Comparison of ENCODE assay signal across 8 cellular contexts in genomic region chr19:8319807-8320520, GRCh38. TPM values are rescaled to one million over a fixed set of nuclear protein-coding genes. Genes with fewer than 3 reads are reported as not detected.
A peak's percentile ranks its signal among the peaks of the same experiment; 100 is the strongest.
DNase-seq lines count a peak whose midpoint lies in the region; ATAC-seq and TF ChIP-seq lines count a peak whose summit lies in the region.

No MANE protein-coding gene starts in this region.

- H3K9ac ChIP-seq in mesendoderm (ENCODE audit: low read length) = peak overlapping the region; percentile 91

- H3K4ac ChIP-seq in mesendoderm (ENCODE audit: low read depth, low read length) = no peak overlapping the region

- H2BK120ac ChIP-seq in mesendoderm (ENCODE audit: low read depth, low read length) = no peak overlapping the region

- peaks cover 26% of the 10 kb centered on the region for H3K79me2 ChIP-seq in mesendoderm (ENCODE audit: control insufficient read depth, insufficient read depth, low read length)

- H2BK15ac ChIP-seq in mesendoderm (replicated peaks; ENCODE audit: low read depth) = no peak overlapping the region

- no peak overlapping the region for H4K8ac ChIP-seq in mesendoderm (ENCODE audit: low read depth, low read length)

- peak in 1 of 5 donors; percentile 9 for DNase-seq in heart left ventricle
- DNase-seq in Right ventricle myocardium superior = no peak
- DNase-seq in breast epithelium (ENCODE audit: low spot score in 2 of 2) = no peak
- peak; percentile 80 for DNase-seq in mesendoderm
- DNase-seq in uterus = no peak
- DNase-seq in NCI-H748 treated with DMSO at 0.1 percent for 48 hours (lab: John Stamatoyannopoulos, UW) = no peak
- no peak for DNase-seq in NCI-H2029 (lab: John Stamatoyannopoulos, UW)

- intact Hi-C loops in heart left ventricle (cut with DNase I) = loop anchor here in 3 of 10 donors (5.0 to 10.0 kb wide), 2 partner anchors 53 to 55 kb away; no protein-coding TSS in a partner anchor
- intact Hi-C loops in Right ventricle myocardium superior (cut with DNase I) = no loop called here
- intact Hi-C loops in breast epithelium (cut with DNase I; ENCODE audit: low total_unique reads) = no loop called here
- intact Hi-C loops in uterus (cut with DNase I; ENCODE audit: low total_unique reads) = no loop called here

- no peak overlapping the region for H4K5ac ChIP-seq in mesendoderm (ENCODE audit: low read length)

- H3K9me3 ChIP-seq in heart left ventricle (no peaks in the 10 kb centered on the region), breast epithelium (no peaks in the 10 kb centered on the region), uterus (no peaks in the 10 kb centered on the region)

- H3K36me3 ChIP-seq in heart left ventricle = peaks cover 0 to 47% (median 39%) of the 10 kb centered on the region in 9 donors
- H3K36me3 ChIP-seq in breast epithelium = no peaks in the 10 kb centered on the region
- peaks cover 7% of the 10 kb centered on the region for H3K36me3 ChIP-seq in mesendoderm (ENCODE audit: control insufficient read depth, insufficient read depth, low read length)
- no peaks in the 10 kb centered on the region for H3K36me3 ChIP-seq in uterus

- 83 to 85% (median 85%) methylated on average over 19 of the region's 19 CpGs for whole genome bisulfite sequencing in heart left ventricle, 4 donors
- no CpG with 5 or more reads among the region's 19 CpGs for WGBS in mesendoderm (ENCODE audit: extremely low coverage, insufficient coverage, low lambda C conversion rate)

- peaks cover 12% of the 10 kb centered on the region for H3K79me1 ChIP-seq in mesendoderm (ENCODE audit: low read length)

- no peak for ATAC-seq in heart left ventricle
- ATAC-seq in Right ventricle myocardium superior (ENCODE audit: poor library complexity) = no peak
- no peak for ATAC-seq in GM19328 (IDR thresholded peaks at IDR 0.05; ENCODE audit: unreplicated experiment)

- peak overlapping the region in 11 of 12 donors; percentile 58 to 98 (median 81) for H3K4me3 ChIP-seq in heart left ventricle
- H3K4me3 ChIP-seq in breast epithelium = peak overlapping the region; percentile 66 to 96 (median 88)
- H3K4me3 ChIP-seq in mesendoderm (ENCODE audit: low read length) = peak overlapping the region; percentile 75
- peak overlapping the region in 1 of 2 donors; percentile 83 for H3K4me3 ChIP-seq in uterus

- H3K4me2 ChIP-seq in mesendoderm (ENCODE audit: low read length) = peak overlapping the region; percentile 95

- no peak overlapping the region for H3K18ac ChIP-seq in mesendoderm (ENCODE audit: low read length)

- no peak overlapping the region for H2BK5ac ChIP-seq in mesendoderm (ENCODE audit: low read length)

- H3K4me1 ChIP-seq in heart left ventricle = peaks cover 5 to 53% (median 36%) of the 10 kb centered on the region in 12 donors
- peaks cover 0 to 14% of the 10 kb centered on the region in 2 donors for H3K4me1 ChIP-seq in breast epithelium
- H3K4me1 ChIP-seq in mesendoderm (ENCODE audit: control insufficient read depth, low read depth, low read length) = peaks cover 12% of the 10 kb centered on the region
- peaks cover 0 to 11% of the 10 kb centered on the region in 2 donors for H3K4me1 ChIP-seq in uterus

- H3K23ac ChIP-seq in mesendoderm (ENCODE audit: low read length) = no peak overlapping the region

- peak overlapping the region; percentile 29 for H2AK5ac ChIP-seq in mesendoderm (ENCODE audit: low read length)

- no peak for TF ChIP-seq POLR2A in heart left ventricle (IDR thresholded peaks at IDR 0.05)
- TF ChIP-seq POLR2A in breast epithelium (IDR thresholded peaks at IDR 0.05) = no peak
- TF ChIP-seq POLR2A in uterus (IDR thresholded peaks at IDR 0.05) = no peak

- peak overlapping the region; percentile 96 for H3K56ac ChIP-seq in mesendoderm (ENCODE audit: low read length)

- H3K27me3 ChIP-seq in heart left ventricle (no peaks in the 10 kb centered on the region), breast epithelium (no peaks in the 10 kb centered on the region), mesendoderm (ENCODE audit: insufficient read depth, low read length, poor library complexity) (no peaks in the 10 kb centered on the region), uterus (no peaks in the 10 kb centered on the region)

- peak overlapping the region in 10 of 12 donors; percentile 89 to 97 (median 92) for H3K27ac ChIP-seq in heart left ventricle
- peak overlapping the region; percentile 92 to 95 for H3K27ac ChIP-seq in breast epithelium
- H3K27ac ChIP-seq in mesendoderm (ENCODE audit: low read depth, low read length) = peak overlapping the region; percentile 33
- peak overlapping the region; percentile 90 to 91 for H3K27ac ChIP-seq in uterus

- TF ChIP-seq CTCF in heart left ventricle (IDR thresholded peaks at IDR 0.05) (no peak), breast epithelium (IDR thresholded peaks at IDR 0.05) (no peak), uterus (IDR thresholded peaks at IDR 0.05) (no peak)

RNA-seq across cellular contexts. Expression of gene NDUFA7, which starts 1.2 kb away (rescaled TPM):
- total RNA-seq in heart left ventricle (100 to 1,000 TPM in 4 of 9 donors, 10 to 100 TPM in 5; 74.5 to 179 (median 93.6) TPM), Right ventricle myocardium superior (127 TPM), breast epithelium (10 to 100 TPM; 23.2 to 27.5 (median 25.8) TPM), uterus (10 to 100 TPM in 1 of 4 donors, 1 to 10 TPM in 2, not detected in 1; 6.9 to 25.9 (median 8.8) TPM)
- 100 to 1,000 TPM; 168 to 393 TPM for polyA plus RNA-seq in heart left ventricle
- 140 TPM for polyA plus RNA-seq in mesendoderm (2013, experiment 1 of 2)
- polyA plus RNA-seq in mesendoderm (2013, experiment 2 of 2) = 141 TPM

RNA-seq across cellular contexts. Expression of gene RPS28, which starts 1.3 kb away (rescaled TPM):
- 1,000 to 10,000 TPM in 6 of 9 donors, 100 to 1,000 TPM in 3; 271 to 1,278 (median 1,186) TPM for total RNA-seq in heart left ventricle
- 100 to 1,000 TPM; 410 to 899 TPM for polyA plus RNA-seq in heart left ventricle
- 1,119 TPM for total RNA-seq in Right ventricle myocardium superior
- 1,000 to 10,000 TPM in 1 of 3 donors, 100 to 1,000 TPM in 2; 676 to 1,337 (median 789) TPM for total RNA-seq in breast epithelium
- 1,804 TPM for polyA plus RNA-seq in mesendoderm (2013, experiment 1 of 2)
- 1,761 TPM for polyA plus RNA-seq in mesendoderm (2013, experiment 2 of 2)
- total RNA-seq in uterus = 1,000 to 10,000 TPM in 1 of 4 donors, 100 to 1,000 TPM in 2, 10 to 100 TPM in 1; 44.1 to 1,410 (median 360) TPM

RNA-seq across cellular contexts. Expression of gene CD320, which starts 11.8 kb away (rescaled TPM):
- 10 to 100 TPM; 17.7 to 74.8 (median 35.7) TPM for total RNA-seq in heart left ventricle
- 10 to 100 TPM; 37.8 to 70.5 TPM for polyA plus RNA-seq in heart left ventricle
- 34.5 TPM for total RNA-seq in Right ventricle myocardium superior
- 10 to 100 TPM; 26.9 to 98.6 (median 30.9) TPM for total RNA-seq in breast epithelium
- 44.9 TPM for polyA plus RNA-seq in mesendoderm (2013, experiment 1 of 2)
- 45.2 TPM for polyA plus RNA-seq in mesendoderm (2013, experiment 2 of 2)
- 10 to 100 TPM; 15.0 to 72.0 (median 26.2) TPM for total RNA-seq in uterus

RNA-seq across cellular contexts. Expression of gene KANK3, which starts 23.1 kb away (rescaled TPM):
- total RNA-seq in heart left ventricle (10 to 100 TPM; 12.3 to 33.6 (median 15.9) TPM), Right ventricle myocardium superior (21.8 TPM), breast epithelium (10 to 100 TPM in 1 of 3 donors, 1 to 10 TPM in 2; 5.6 to 26.2 (median 7.8) TPM), uterus (10 to 100 TPM in 3 of 4 donors, 1 to 10 TPM in 1; 4.1 to 36.6 (median 24.8) TPM)
- polyA plus RNA-seq in heart left ventricle = 10 to 100 TPM; 16.9 to 19.4 TPM
- 0.41 TPM for polyA plus RNA-seq in mesendoderm (2013, experiment 1 of 2)
- polyA plus RNA-seq in mesendoderm (2013, experiment 2 of 2) = 0.50 TPM

RNA-seq across cellular contexts. Expression of gene ANGPTL4, which starts 44.0 kb away (rescaled TPM):
- 100 to 1,000 TPM in 1 of 9 donors, 10 to 100 TPM in 4, 1 to 10 TPM in 4; 2.4 to 117 (median 10.8) TPM for total RNA-seq in heart left ventricle
- polyA plus RNA-seq in heart left ventricle = 10 to 100 TPM in 1 of 2 donors, 1 to 10 TPM in 1; 9.4 to 13.6 TPM
- 13.9 TPM for total RNA-seq in Right ventricle myocardium superior
- total RNA-seq in breast epithelium = 100 to 1,000 TPM in 2 of 3 donors, 10 to 100 TPM in 1; 90.9 to 186 (median 118) TPM
- polyA plus RNA-seq in mesendoderm (2013, experiment 1 of 2) = 0.22 TPM
- 0.18 TPM for polyA plus RNA-seq in mesendoderm (2013, experiment 2 of 2)
- total RNA-seq in uterus = 10 to 100 TPM in 3 of 4 donors, under 1 TPM in 1; 0.76 to 21.2 (median 13.5) TPM

Comparison
In these comparisons a context has a peak if more than half of its experiments do, and no peak if none do; other contexts are left out.
1. H3K27ac ChIP-seq: peak in every context shown above with its lines; median percentile 94 in breast epithelium; 92 in heart left ventricle; 90 in uterus; 33 in mesendoderm.